Comparison of ENCODE assay signal across 13 cellular contexts in the genomic region with DNA sequence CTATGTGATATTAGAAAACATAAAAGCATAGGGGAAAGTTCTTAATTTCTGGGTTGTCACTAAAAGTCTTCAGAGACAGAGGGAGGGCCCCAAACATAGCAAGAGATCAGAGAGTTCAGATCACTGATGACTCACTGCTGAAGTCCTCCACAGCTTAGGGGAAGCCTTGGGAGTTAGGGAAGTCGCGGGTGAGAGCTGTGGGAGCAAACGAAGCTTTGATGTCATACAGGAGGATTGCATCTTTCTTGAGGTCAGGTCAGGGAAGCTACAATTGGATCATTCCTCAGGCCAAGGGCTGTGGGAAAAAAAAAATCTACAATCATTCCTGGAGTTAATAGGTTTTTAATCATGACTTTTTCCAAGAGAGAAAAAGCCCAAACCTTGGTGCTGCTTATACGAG.
DNase-seq lines count a peak whose midpoint lies in the region; ATAC-seq and TF ChIP-seq lines count a peak whose summit lies in the region.
"Had no signal": no experiment of that assay in that cellular context is flagged by ENCODE, and none has a peak within 500 bp of the region (broad histone marks: within the 10 kb centered on the region; RNA-seq: fewer than 3 reads in every experiment).

No MANE protein-coding gene starts in this region.

- peak overlapping the region; percentile 19 for H3K9ac ChIP-seq in skeletal muscle satellite cell (ENCODE audit: low read depth, low read length)
- H3K9ac ChIP-seq in Karpas-422 (ENCODE audit: low read length) = no peak overlapping the region

- H3K27me3 ChIP-seq in right cardiac atrium (ENCODE audit: control insufficient read depth, insufficient read depth) = no peaks in the 10 kb centered on the region
- H3K27me3 ChIP-seq in skeletal muscle satellite cell (ENCODE audit: control insufficient read depth, insufficient read depth, low read length) = no peaks in the 10 kb centered on the region
- no peaks in the 10 kb centered on the region for H3K27me3 ChIP-seq in Karpas-422 (ENCODE audit: low read length)
- H3K27me3 ChIP-seq: tibial nerve had no signal

- H4K20me1 ChIP-seq in Karpas-422 (ENCODE audit: insufficient read depth, low read depth, low read length) = no peaks in the 10 kb centered on the region

- 50% methylated on average over 4 of the region's 4 CpGs for WGBS in right cardiac atrium

- H3K79me2 ChIP-seq in Karpas-422 (ENCODE audit: low read length) = no peaks in the 10 kb centered on the region

- no peak for TF ChIP-seq CTCF in astrocyte of the spinal cord (IDR thresholded peaks at IDR 0.05; ENCODE audit: low read depth, low read length)

- H3K27ac ChIP-seq in right cardiac atrium (ENCODE audit: low read length) (no peak overlapping the region), Karpas-422 (ENCODE audit: low read length) (no peak overlapping the region)

- ATAC-seq in right cardiac atrium = peak; percentile 39 to 77

- H3K9me2 ChIP-seq in Karpas-422 (replicated peaks; ENCODE audit: insufficient read depth, low read length) = no peaks in the 10 kb centered on the region

- peak overlapping the region; percentile 27 for H3K4me2 ChIP-seq in skeletal muscle satellite cell (ENCODE audit: low read length)
- H3K4me2 ChIP-seq in Karpas-422 (ENCODE audit: low read depth, low read length, poor library complexity, severe bottlenecking) = no peak overlapping the region

- in situ Hi-C loops in astrocyte of the spinal cord (cut with HindIII; ENCODE audit: low sequenced_read_pairs) = no loop called here

- no peaks in the 10 kb centered on the region for H3K36me3 ChIP-seq in skeletal muscle satellite cell (ENCODE audit: insufficient read depth, low read length)
- H3K36me3 ChIP-seq in Karpas-422 (ENCODE audit: insufficient read depth, low read length) = no peaks in the 10 kb centered on the region
- H3K36me3 ChIP-seq: tibial nerve had no signal

- H3K4me1 ChIP-seq in right cardiac atrium (ENCODE audit: control insufficient read depth, insufficient read depth, low read length) = no peaks in the 10 kb centered on the region
- H3K4me1 ChIP-seq in skeletal muscle satellite cell (ENCODE audit: control insufficient read depth, insufficient read depth, low read length) = peaks cover 69% of the 10 kb centered on the region
- no peaks in the 10 kb centered on the region for H3K4me1 ChIP-seq in Karpas-422 (ENCODE audit: low read length)

- H3K9me3 ChIP-seq in right cardiac atrium (ENCODE audit: control insufficient read depth, low read length) = no peaks in the 10 kb centered on the region
- no peaks in the 10 kb centered on the region for H3K9me3 ChIP-seq in skeletal muscle satellite cell (replicated peaks; ENCODE audit: low read length)
- H3K9me3 ChIP-seq in Karpas-422 (ENCODE audit: low read length) = no peaks in the 10 kb centered on the region
- H3K9me3 ChIP-seq: tibial nerve had no signal

- no peak overlapping the region for H2AFZ ChIP-seq in Karpas-422 (ENCODE audit: low read length)

- intact Hi-C loops in right cardiac atrium (cut with DNase I) = no loop called here

- DNase-seq in GM04503 (ENCODE audit: low read depth) (peak; percentile 91), astrocyte of the spinal cord (ENCODE audit: low read depth, low spot score) (peak; percentile 91), right cardiac atrium (no peak), NCI-H2081 (lab: John Stamatoyannopoulos, UW) (no peak), Karpas-422 (no peak), cerebellum (ENCODE audit: low spot score) (no peak)
- no peak for DNase-seq in stimulated activated CD4-positive, alpha-beta T cell treated with anti-CD3 and anti-CD28 coated beads, Interleukin-2, amount 100 ng/mL, for 24 hours
- DNase-seq: activated CD4-positive, CD25-positive, alpha-beta regulatory T cell; activated gamma-delta T cell treated with Interleukin-2 at 50 U/mL for 16 hours; DMS 273 treated with DMSO at 0.1 percent for 48 hours; NCI-H1436 had no signal

- no peak overlapping the region for H3K4me3 ChIP-seq in astrocyte of the spinal cord (ENCODE audit: low read depth, low read length)
- H3K4me3 ChIP-seq in right cardiac atrium (ENCODE audit: low read length) = no peak overlapping the region
- no peak overlapping the region for H3K4me3 ChIP-seq in skeletal muscle satellite cell (ENCODE audit: low read length)
- H3K4me3 ChIP-seq in Karpas-422 (ENCODE audit: low read length) = no peak overlapping the region
- H3K4me3 ChIP-seq: tibial nerve had no signal

Comparison
In these comparisons a context has a peak if more than half of its experiments do, and no peak if none do; other contexts are left out.
1. DNase-seq: peak in GM04503 (single experiment) and astrocyte of the spinal cord (single experiment); none in right cardiac atrium (0 of 3), NCI-H2081 (0 of 2), stimulated activated CD4-positive, alpha-beta T cell treated with anti-CD3 and anti-CD28 coated beads, Interleukin-2, amount 100 ng/mL, for 24 hours (0 of 2), Karpas-422 (single experiment) and cerebellum (single experiment).